8 cellular contexts compared by ENCODE assay signal in genomic region chr20:62407221-62407992, GRCh38. TPM values are rescaled to one million over a fixed set of nuclear protein-coding genes. Genes with fewer than 3 reads are reported as not detected.
A peak's percentile ranks its signal among the peaks of the same experiment; 100 is the strongest.
DNase-seq lines count a peak whose midpoint lies in the region; ATAC-seq and TF ChIP-seq lines count a peak whose summit lies in the region.

Gene CABLES2 (minus strand): TSS chr20:62407285. CDS start chr20:62407276, 9 bp downstream.

- no peaks in the 10 kb centered on the region for H3K27me3 ChIP-seq in BE2C

- TF ChIP-seq CTCF in BE2C (IDR thresholded peaks at IDR 0.05; ENCODE audit: low read depth, low read length), result no peak

- DNase-seq in BE2C (peak; percentile 96), NCI-H446 treated with DMSO at 0.1 percent for 48 hours (lab: John Stamatoyannopoulos, UW) (peak; percentile 73), cerebellum (ENCODE audit: low spot score) (peak; percentile 96), kidney tubule cell (ENCODE audit: low spot score) (peak; percentile 95)
- DNase-seq in activated CD4-positive, alpha-beta T cell treated with anti-CD3 and anti-CD28 coated beads for 1 hour, result peak; percentile 86
- peak; percentile 86 to 87 for DNase-seq in stimulated activated CD4-positive, alpha-beta T cell treated with anti-CD3 and anti-CD28 coated beads, Interleukin-15, amount 100 ng/mL, for 48 hours (ENCODE audit: low read depth in 2 of 2)

- TF ChIP-seq POLR2A in GM19193 (IDR thresholded peaks at IDR 0.05; ENCODE audit: extremely low read depth, insufficient read depth, insufficient read length), result peak; percentile 47

- ATAC-seq in HG03378 (IDR thresholded peaks at IDR 0.05; ENCODE audit: unreplicated experiment), result peak; percentile 63

- H3K4me3 ChIP-seq in BE2C (ENCODE audit: low read depth, low read length), result peak within 1 kb of the TSS; percentile 66

- peaks cover 9% of the 10 kb centered on the region for H3K4me1 ChIP-seq in BE2C

- H3K9me3 ChIP-seq in BE2C, result no peaks in the 10 kb centered on the region

- H3K36me3 ChIP-seq in BE2C, result no peaks in the 10 kb centered on the region

RNA-seq across cellular contexts. Expression of gene CABLES2, which starts in this region (rescaled TPM):
- polyA plus RNA-seq in BE2C (2012; ENCODE audit: insufficient read depth, insufficient read length, low read depth), result 2.7 TPM
- 5.4 TPM for total RNA-seq in cerebellum

Comparison
In these comparisons a context has a peak if more than half of its experiments do, and no peak if none do; other contexts are left out.
1. Peak in every context shown above with its lines: DNase-seq, ATAC-seq and H3K4me3 ChIP-seq.